Comparison of ENCODE assay signal across 13 cellular contexts in genomic region chr5:158390556-158390955, GRCh38.
A peak's percentile ranks its signal among the peaks of the same experiment; 100 is the strongest.
DNase-seq lines count a peak whose midpoint lies in the region; ATAC-seq and TF ChIP-seq lines count a peak whose summit lies in the region.
"Had no signal": no experiment of that assay in that cellular context is flagged by ENCODE, and none has a peak within 500 bp of the region (broad histone marks: within the 10 kb centered on the region; RNA-seq: fewer than 3 reads in every experiment).

No MANE protein-coding gene starts in this region.

- no peak for TF ChIP-seq CTCF in dorsolateral prefrontal cortex (IDR thresholded peaks at IDR 0.05 in 54 of 56, conservative IDR thresholded peaks at IDR 0.05 in 2 of 56; ENCODE audit: low read depth in 1 of 56, partially characterized antibody in 56 of 56)

- ATAC-seq in GM18511 (IDR thresholded peaks at IDR 0.05; ENCODE audit: unreplicated experiment) (peak; percentile 88), HG03064 (IDR thresholded peaks at IDR 0.05; ENCODE audit: low read depth, unreplicated experiment) (peak; percentile 69), SK-N-SH treated with all-trans-retinoic acid at 6 μM for 48 hours (peak; percentile 56; the same call in 2 of the 3 replicates), HG02840 (IDR thresholded peaks at IDR 0.05; ENCODE audit: low FRiP score, unreplicated experiment) (no peak)
- ATAC-seq: activated T-helper 17 cell treated with anti-CD3 and anti-CD28 coated beads, Interleukin-2, amount 50 U/mL, for 72 hours had no signal

- intact Hi-C loops in dorsolateral prefrontal cortex (cut with DNase I), result no loop called here

- no peaks in the 10 kb centered on the region for H3K27me3 ChIP-seq in dorsolateral prefrontal cortex
- H3K27me3 ChIP-seq: uterus had no signal

- no peak overlapping the region for H3K27ac ChIP-seq in dorsolateral prefrontal cortex
- H3K27ac ChIP-seq: parathyroid adenoma, uterus had no signal

- H3K4me3 ChIP-seq in dorsolateral prefrontal cortex, result no peak overlapping the region
- H3K4me3 ChIP-seq: uterus had no signal

- DNase-seq in lung microvascular endothelial cell (ENCODE audit: low read depth in 2 of 2) (peak; percentile 72 to 96), dorsolateral prefrontal cortex (no peak), C1 segment of cervical spinal cord (lab: John Stamatoyannopoulos, UW) (no peak)
- DNase-seq in stimulated activated CD4-positive, alpha-beta T cell treated with anti-CD3 and anti-CD28 coated beads, Interleukin-4, amount 100 ng/mL, for 4 hours, result no peak
- DNase-seq: DMS 273 treated with DMSO at 0.1 percent for 48 hours, immature natural killer cell, uterus had no signal

TF ChIP-seq in SK-N-SH treated with all-trans-retinoic acid at 6 μM for 48 hours, 23 proteins besides CTCF, POLR2A, EP300 and RAD21:
- no peak for TF ChIP-seq BACH2 (CRISPR knock-in tag; IDR thresholded peaks at IDR 0.05; ENCODE audit: borderline replicate concordance)
- TF ChIP-seq ZC3H10 (CRISPR knock-in tag; IDR thresholded peaks at IDR 0.05), result no peak
- no peak for TF ChIP-seq OSR1 (CRISPR knock-in tag; IDR thresholded peaks at IDR 0.05)
- TF ChIP-seq TCF4 (CRISPR knock-in tag; IDR thresholded peaks at IDR 0.05; ENCODE audit: borderline replicate concordance), result no peak
- TF ChIP-seq PPARA (CRISPR knock-in tag; IDR thresholded peaks at IDR 0.05; ENCODE audit: borderline replicate concordance), result no peak

Comparison
In these comparisons a context has a peak if more than half of its experiments do, and no peak if none do; other contexts are left out.
1. DNase-seq: peak in lung microvascular endothelial cell (2 of 2); none in stimulated activated CD4-positive, alpha-beta T cell treated with anti-CD3 and anti-CD28 coated beads, Interleukin-4, amount 100 ng/mL, for 4 hours (0 of 2), dorsolateral prefrontal cortex (0 of 10) and C1 segment of cervical spinal cord (0 of 14).